23 cellular contexts compared by ENCODE assay signal in genomic region chr6:44617416-44617815, GRCh38.
"Had no signal": no experiment of that assay in that cellular context is flagged by ENCODE, and none has a peak within 500 bp of the region (broad histone marks: within the 10 kb centered on the region; RNA-seq: fewer than 3 reads in every experiment).

No MANE protein-coding gene starts in this region.

- H3K9me3 ChIP-seq: ovary, psoas muscle, right lobe of liver, sigmoid colon, stomach, thoracic aorta, thyroid gland, tibial nerve, upper lobe of right lung, vagina had no signal

- H2AFZ ChIP-seq: parathyroid adenoma had no signal

- H3K4me1 ChIP-seq: parathyroid adenoma, psoas muscle, right lobe of liver, sigmoid colon, stomach, thyroid gland, tibial nerve, upper lobe of right lung, vagina had no signal

- H3K4me3 ChIP-seq: ovary, psoas muscle, right lobe of liver, sigmoid colon, stomach, thoracic aorta, thyroid gland, tibial nerve, upper lobe of right lung, vagina had no signal

- DNase-seq: naive thymus-derived CD4-positive, alpha-beta T cell; natural killer cell; occipital lobe; ovary; psoas muscle; right cardiac atrium; right lobe of liver; sigmoid colon; small intestine; stimulated activated CD4-positive, alpha-beta T cell treated with anti-CD3 and anti-CD28 coated beads, Interleukin-15, amount 100 ng/mL, for 24 hours; stimulated activated CD4-positive, alpha-beta T cell treated with anti-CD3 and anti-CD28 coated beads, Interleukin-2, amount 100 ng/mL, for 24 hours; stimulated activated CD4-positive, alpha-beta T cell treated with anti-CD3 and anti-CD28 coated beads, Interleukin-2, amount 100 ng/mL, for 48 hours; stimulated activated CD4-positive, alpha-beta T cell treated with anti-CD3 and anti-CD28 coated beads, Interleukin-4, amount 100 ng/mL, for 24 hours; stimulated activated naive B cell treated with anti-CD40 and anti-IgM and Interleukin-4, amounts not matched to agents 10 μg/mL and 1 μg/mL and 100 μg/mL, for 72 hours; stimulated activated naive CD4-positive, alpha-beta T cell treated with Interleukin-2 at 50 U/mL for 16 hours; stomach; thyroid gland; upper lobe of right lung had no signal

- H3K36me3 ChIP-seq: ovary, right lobe of liver, sigmoid colon, stomach, thoracic aorta, thyroid gland, tibial nerve, upper lobe of right lung, vagina had no signal

- H3K27me3 ChIP-seq: ovary, right lobe of liver, sigmoid colon, stomach, thyroid gland, tibial nerve, upper lobe of right lung, vagina had no signal

- ATAC-seq: naive thymus-derived CD4-positive, alpha-beta T cell; natural killer cell; psoas muscle; right cardiac atrium; right lobe of liver; stimulated activated effector memory CD8-positive, alpha-beta T cell treated with anti-CD3 and anti-CD28 coated beads, Interleukin-12 subunit alpha, Interleukin-12 subunit beta, amount 100 ng/mL, for 72 hours; stimulated activated naive B cell treated with anti-CD40 and anti-IgM and Interleukin-4, amounts not matched to agents 10 μg/mL and 1 μg/mL and 100 μg/mL, for 72 hours; upper lobe of right lung had no signal

- H3K27ac ChIP-seq: ovary, parathyroid adenoma, psoas muscle, right lobe of liver, sigmoid colon, stomach, thoracic aorta, thyroid gland, tibial nerve, upper lobe of right lung, vagina had no signal

- H3K9ac ChIP-seq: parathyroid adenoma had no signal
